8 cellular contexts compared by ENCODE assay signal in genomic region chr6:133040025-133040838, GRCh38.
DNase-seq lines count a peak whose midpoint lies in the region; ATAC-seq and TF ChIP-seq lines count a peak whose summit lies in the region.

No MANE protein-coding gene starts in this region.

- DNase-seq in A172 (ENCODE audit: low spot score) = peak; percentile 6
- peak; percentile 7 for DNase-seq in RWPE1 (ENCODE audit: low spot score)
- DNase-seq in glomerular visceral epithelial cell (ENCODE audit: extremely low spot score) = peak; percentile 29
- no peak for DNase-seq in epidermal melanocyte (ENCODE audit: insufficient read length, low spot score)
- DNase-seq in stimulated activated effector memory CD8-positive, alpha-beta T cell treated with anti-CD3 and anti-CD28 coated beads, Interleukin-12 subunit alpha, Interleukin-12 subunit beta, amount 100 ng/mL, for 72 hours (ENCODE audit: low spot score in 2 of 2) = no peak

- H3K4me1 Mint-ChIP-seq in stimulated activated effector memory CD8-positive, alpha-beta T cell treated with anti-CD3 and anti-CD28 coated beads, Interleukin-12 subunit alpha, Interleukin-12 subunit beta, amount 100 ng/mL, for 72 hours = no peaks in the 10 kb centered on the region

- CTCF ChIA-PET in RWPE1 (lab: Yijun Ruan, JAX) = interaction anchor here (0.7 kb wide), 2 partner anchors 29 to 252 kb away, joined by 3 read pairs; no protein-coding TSS in a partner anchor

- H3K27ac ChIP-seq in RWPE1 = no peak overlapping the region

- ATAC-seq in stimulated activated effector memory CD8-positive, alpha-beta T cell treated with anti-CD3 and anti-CD28 coated beads, Interleukin-12 subunit alpha, Interleukin-12 subunit beta, amount 100 ng/mL, for 72 hours = no peak
- ATAC-seq in HG02798 (IDR thresholded peaks at IDR 0.05; ENCODE audit: poor library complexity, unreplicated experiment) (no peak), HG03095 (IDR thresholded peaks at IDR 0.05; ENCODE audit: unreplicated experiment) (no peak)

- POLR2A ChIA-PET in RWPE1 (lab: Yijun Ruan, JAX; ENCODE audit: low non-redundant PET) = interaction anchor here (0.8 kb wide), 1 partner anchor 1609 kb away, joined by 7 read pairs; no protein-coding TSS in a partner anchor

- H3K27ac Mint-ChIP-seq in stimulated activated effector memory CD8-positive, alpha-beta T cell treated with anti-CD3 and anti-CD28 coated beads, Interleukin-12 subunit alpha, Interleukin-12 subunit beta, amount 100 ng/mL, for 72 hours = no peak overlapping the region

- no peak overlapping the region for H3K4me3 Mint-ChIP-seq in stimulated activated effector memory CD8-positive, alpha-beta T cell treated with anti-CD3 and anti-CD28 coated beads, Interleukin-12 subunit alpha, Interleukin-12 subunit beta, amount 100 ng/mL, for 72 hours

- no peaks in the 10 kb centered on the region for H3K9me3 Mint-ChIP-seq in stimulated activated effector memory CD8-positive, alpha-beta T cell treated with anti-CD3 and anti-CD28 coated beads, Interleukin-12 subunit alpha, Interleukin-12 subunit beta, amount 100 ng/mL, for 72 hours

- no peaks in the 10 kb centered on the region for H3K36me3 Mint-ChIP-seq in stimulated activated effector memory CD8-positive, alpha-beta T cell treated with anti-CD3 and anti-CD28 coated beads, Interleukin-12 subunit alpha, Interleukin-12 subunit beta, amount 100 ng/mL, for 72 hours

- TF ChIP-seq CTCF in GM12873 (IDR thresholded peaks at IDR 0.05; ENCODE audit: insufficient read depth, low read depth, low read length, missing control alignments) (peak; percentile 42), RWPE1 (conservative IDR thresholded peaks at IDR 0.05; ENCODE audit: low read depth) (no peak)

Comparison
In these comparisons a context has a peak if more than half of its experiments do, and no peak if none do; other contexts are left out.
1. DNase-seq: peak in A172 (single experiment), RWPE1 (single experiment) and glomerular visceral epithelial cell (single experiment); none in epidermal melanocyte (single experiment) and stimulated activated effector memory CD8-positive, alpha-beta T cell treated with anti-CD3 and anti-CD28 coated beads, Interleukin-12 subunit alpha, Interleukin-12 subunit beta, amount 100 ng/mL, for 72 hours (0 of 2).